Comparison of ENCODE assay signal across 1 cellular context in the genomic region with DNA sequence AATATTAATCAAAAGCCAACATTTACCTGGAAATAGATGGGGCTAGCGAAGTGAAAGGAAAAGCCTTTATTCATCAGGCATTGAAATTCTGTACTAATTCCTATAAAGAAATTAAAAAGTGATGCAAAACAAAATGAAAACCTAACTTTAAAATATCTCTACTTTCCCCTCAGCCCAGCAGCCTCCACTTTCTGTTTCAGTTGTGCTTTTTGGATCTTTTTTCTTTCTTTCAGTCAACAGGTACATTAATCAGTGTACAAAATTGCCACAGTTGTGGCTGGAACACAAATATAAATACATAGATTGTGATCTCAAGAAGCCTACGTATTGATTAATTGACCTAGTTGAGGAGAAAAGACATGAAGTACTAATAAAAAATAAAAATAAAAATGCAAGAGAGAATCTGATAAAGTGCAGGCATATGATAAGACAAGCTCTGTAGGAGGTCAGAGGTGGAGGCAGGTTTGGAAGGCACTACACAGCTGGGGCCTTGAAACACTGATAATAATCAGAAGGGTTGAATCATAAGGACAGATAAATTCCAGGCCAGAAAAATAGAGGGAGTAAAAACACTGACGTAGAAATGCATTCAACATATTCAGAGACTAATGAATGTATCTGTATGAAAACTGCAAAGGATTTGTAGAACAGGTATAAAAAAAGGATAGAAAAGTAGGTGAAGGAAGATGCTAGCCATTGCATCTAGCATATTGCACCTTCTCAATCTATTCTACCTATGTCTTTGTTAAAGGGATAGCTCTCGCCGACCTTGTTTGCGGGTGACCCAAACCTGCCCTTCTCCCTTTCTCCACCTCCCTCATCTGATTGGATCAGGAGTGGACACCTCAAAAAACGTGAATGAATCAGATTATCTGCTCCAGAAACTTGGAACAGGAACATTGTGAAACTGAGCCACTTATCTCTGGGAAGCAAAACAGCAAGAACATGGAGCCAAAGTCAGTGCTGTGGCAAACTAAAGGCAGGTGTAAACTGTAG.
TF ChIP-seq lines count a peak whose summit lies in the region.

No MANE protein-coding gene starts in this region.

TF ChIP-seq in SK-N-SH, 30 proteins besides CTCF, POLR2A, EP300 and RAD21 (continued from another document):
- TF ChIP-seq MEF2A (IDR thresholded peaks at IDR 0.05; ENCODE audit: borderline replicate concordance, low read depth) (no peak), NFIC (IDR thresholded peaks at IDR 0.05; ENCODE audit: borderline replicate concordance) (peak; percentile 27; the same call in 1 of the 2 replicates), RXRA (IDR thresholded peaks at IDR 0.05; ENCODE audit: borderline replicate concordance, low read depth) (peak; percentile 14; the same call in 1 of the 2 replicates), USF1 (IDR thresholded peaks at IDR 0.05; ENCODE audit: borderline replicate concordance, low read depth) (no peak), JUND (IDR thresholded peaks at IDR 0.05) (peak; percentile 63), TEAD4 (IDR thresholded peaks at IDR 0.05; ENCODE audit: borderline replicate concordance, insufficient read depth) (0 out of 2 replicates have a peak, but pooled peaks have one; percentile 19), TCF12 (IDR thresholded peaks at IDR 0.05) (peak; percentile 94), ZBTB33 (IDR thresholded peaks at IDR 0.05; ENCODE audit: borderline replicate concordance, low read depth) (no peak)
